In genomic region chr4:83535520-83535944, GRCh38 we compare ENCODE assay signal across 8 cellular contexts. TPM values are rescaled to one million over a fixed set of nuclear protein-coding genes. Genes with fewer than 3 reads are reported as not detected.
DNase-seq lines count a peak whose midpoint lies in the region; ATAC-seq and TF ChIP-seq lines count a peak whose summit lies in the region.

No MANE protein-coding gene starts in this region.

- H3K27ac ChIP-seq in IMR-90 (ENCODE audit: insufficient read depth, low read length) (peak overlapping the region; percentile 14; the same call in 1 of the 2 replicates), spleen (peak overlapping the region; percentile 16 to 92 (median 77))

- peak overlapping the region; percentile 80 for H3K4me3 Mint-ChIP-seq in MCF 10A (ENCODE audit: unreplicated experiment)

- H2BK120ac ChIP-seq in IMR-90 (ENCODE audit: low read depth, low read length) = peak overlapping the region; percentile 4

- peaks cover 15% of the 10 kb centered on the region for H3K27me3 ChIP-seq in IMR-90 (ENCODE audit: control insufficient read depth, insufficient read depth, low read length)
- peaks cover 0 to 65% (median 14%) of the 10 kb centered on the region in 7 donors for H3K27me3 ChIP-seq in spleen (replicated peaks in 1 of 7)

- peak overlapping the region; percentile 45 for H3K9ac ChIP-seq in IMR-90 (ENCODE audit: low read depth, low read length)

- H3K18ac ChIP-seq in IMR-90 (ENCODE audit: low read depth, low read length) = peak overlapping the region; percentile 13; the same call in 1 of the 2 replicates

- no peak overlapping the region; the same call in 1 of the 2 replicates for H2AK5ac ChIP-seq in IMR-90 (ENCODE audit: low read depth, low read length)

- no peak overlapping the region for H2BK20ac ChIP-seq in IMR-90 (ENCODE audit: low read depth, low read length)

- POLR2A ChIA-PET in IMR-90 (lab: Charles Lee; ENCODE audit: unreplicated experiment) = interaction anchor here (0.6 kb wide), 1 partner anchor 1030 kb away, joined by 3 read pairs; no protein-coding TSS in a partner anchor
- POLR2A ChIA-PET in MCF 10A (lab: Yijun Ruan, JAX) = interaction anchor here (1.0 to 1.7 kb wide), 7 partner anchors 13 to 95 kb away, joined by 3 to 7 read pairs (median 5); partner anchors contain the start of gene ABRAXAS1

- peak overlapping the region; percentile 79 for H3K27ac Mint-ChIP-seq in MCF 10A (ENCODE audit: low read depth, unreplicated experiment)

- H3K4me3 ChIP-seq in IMR-90 (ENCODE audit: insufficient read depth, low read depth, low read length) (peak overlapping the region; percentile 63), spleen (peak overlapping the region; percentile 65 to 84 (median 76))

- H4K8ac ChIP-seq in IMR-90 (ENCODE audit: low read depth in 2 of 2, low read length in 2 of 2) = peak overlapping the region in 1 of 2 experiments; percentile 41; a peak in 1 of 4 replicates

- H3K36me3 ChIP-seq in IMR-90 (ENCODE audit: control insufficient read depth, insufficient read depth, low read length) (no peaks in the 10 kb centered on the region), spleen (no peaks in the 10 kb centered on the region)

- TF ChIP-seq POLR2A in IMR-90 (IDR thresholded peaks at IDR 0.05; ENCODE audit: low read depth, low read length) (no peak), spleen (IDR thresholded peaks at IDR 0.05) (no peak)

- CTCF ChIA-PET in IMR-90 (lab: Yijun Ruan, JAX) (no interaction called here), MCF 10A (lab: Yijun Ruan, JAX) (interaction anchor here (0.7 to 2.0 kb wide), 5 partner anchors 9 to 66 kb away, joined by 3 to 7 read pairs (median 3); no protein-coding TSS in a partner anchor)

- TF ChIP-seq CTCF in IMR-90 (conservative IDR thresholded peaks at IDR 0.05; ENCODE audit: low read depth, low read length) (no peak), MCF 10A (IDR thresholded peaks at IDR 0.05; ENCODE audit: unreplicated experiment) (no peak), spleen (IDR thresholded peaks at IDR 0.05 in 8 of 11, conservative IDR thresholded peaks at IDR 0.05 in 3 of 11) (no peak)

- H2AFZ ChIP-seq in IMR-90 (replicated peaks; ENCODE audit: low read length, poor library complexity) = peak overlapping the region; percentile 82

- no peaks in the 10 kb centered on the region for H3K9me3 Mint-ChIP-seq in MCF 10A (ENCODE audit: unreplicated experiment)

- peaks cover 10% of the 10 kb centered on the region for H3K4me1 Mint-ChIP-seq in MCF 10A (ENCODE audit: insufficient read depth, unreplicated experiment)

- intact Hi-C loops in IMR-90 (cut with micrococcal nuclease) (loop anchor here (10.0 kb wide), 1 partner anchor 99 kb away; no protein-coding TSS in a partner anchor), MCF 10A (cut with micrococcal nuclease) (no loop called here), spleen (cut with DNase I; ENCODE audit: low total_unique reads) (no loop called here)

- no peaks in the 10 kb centered on the region for H3K9me1 ChIP-seq in IMR-90 (ENCODE audit: insufficient read depth, low read length)

- no CpG with 5 or more reads among the region's 19 CpGs for WGBS in IMR-90 (ENCODE audit: extremely low coverage in 2 of 2, insufficient read length in 1 of 2), 2 experiments
- WGBS in spleen, 5 donors = 1 to 2% (median 1%) methylated on average over 15 to 19 of the region's 19 CpGs

- no peak overlapping the region; the same call in 1 of the 2 replicates for H3K56ac ChIP-seq in IMR-90 (ENCODE audit: extremely low read depth, insufficient read depth, low read length)

- peak overlapping the region; percentile 9 for H3K23ac ChIP-seq in IMR-90 (ENCODE audit: low read depth, low read length)

- no peak overlapping the region for H4K91ac ChIP-seq in IMR-90 (ENCODE audit: insufficient read depth, low read depth, low read length)

- BruUV-seq in IMR-90 (replicated peaks; lab: Mats Ljungman, UMichigan) = no TSS peak
- BruUV-seq in MCF 10A (replicated peaks; lab: Mats Ljungman, UMichigan) = no TSS peak

- H3K14ac ChIP-seq in IMR-90 (replicated peaks; ENCODE audit: low read depth, low read length) = 0 out of 2 replicates have a peak overlapping the region, but pooled peaks have one; percentile 0

- peaks cover 2 to 7% of the 10 kb centered on the region in 2 experiments; a peak in 2 of 4 replicates for H3K79me1 ChIP-seq in IMR-90 (ENCODE audit: low read depth in 1 of 2, low read length in 2 of 2)

- DNase-seq in DMS 273 (lab: John Stamatoyannopoulos, UW; ENCODE audit: unreplicated experiment) (peak; percentile 60), IMR-90 (peak; percentile 76), T-helper 9 cell (peak; percentile 7), MCF 10A (ENCODE audit: unreplicated experiment) (peak; percentile 66), inferior parietal cortex (ENCODE audit: extremely low spot score) (peak; percentile 40), spleen (peak; percentile 78), middle frontal gyrus (ENCODE audit: extremely low spot score, low spot score) (no peak)

- H3K4ac ChIP-seq in IMR-90 (ENCODE audit: low read depth, low read length) = peak overlapping the region; percentile 25; the same call in 1 of the 2 replicates

- H4K5ac ChIP-seq in IMR-90 (ENCODE audit: low read depth, low read length) = no peak overlapping the region

- peaks cover 55% of the 10 kb centered on the region for H3K27me3 Mint-ChIP-seq in MCF 10A (ENCODE audit: insufficient read depth, unreplicated experiment)

- in situ Hi-C loops in IMR-90 (cut with MboI; ENCODE audit: low sequenced_read_pairs) = no loop called here

- H3K4me2 ChIP-seq in IMR-90 (ENCODE audit: low read depth, low read length) = peak overlapping the region; percentile 94

- H3K4me1 ChIP-seq in IMR-90 (ENCODE audit: control insufficient read depth, insufficient read depth, low read length) = peaks cover 4% of the 10 kb centered on the region
- H3K4me1 ChIP-seq in spleen = peaks cover 4 to 48% (median 22%) of the 10 kb centered on the region in 6 donors

- peaks cover 2% of the 10 kb centered on the region; the same call in 1 of the 2 replicates for H3K9me3 ChIP-seq in IMR-90 (ENCODE audit: control insufficient read depth, insufficient read depth, low read length)
- no peaks in the 10 kb centered on the region for H3K9me3 ChIP-seq in spleen

- ATAC-seq in GM21526 (IDR thresholded peaks at IDR 0.05; ENCODE audit: low FRiP score, unreplicated experiment) (peak; percentile 23), IMR-90 (ENCODE audit: low read depth) (peak; percentile 64)

- no peak overlapping the region for H2BK5ac ChIP-seq in IMR-90 (ENCODE audit: low read depth, low read length, poor library complexity, severe bottlenecking)

- no peak for TF ChIP-seq RAD21 in IMR-90 (IDR thresholded peaks at IDR 0.05; ENCODE audit: low read length)

- dilution Hi-C loops in IMR-90 (cut with HindIII; ENCODE audit: low sequenced_read_pairs, unreplicated experiment) = no loop called here

- H2AK9ac ChIP-seq in IMR-90 (replicated peaks; ENCODE audit: low read depth, low read length, poor library complexity) = peak overlapping the region; percentile 38

- H2BK15ac ChIP-seq in IMR-90 (ENCODE audit: low read depth, low read length) = 0 out of 3 replicates have a peak overlapping the region, but pooled peaks have one; percentile 24

- no peaks in the 10 kb centered on the region for H4K20me1 ChIP-seq in IMR-90 (ENCODE audit: insufficient read depth, low read length)

- no peaks in the 10 kb centered on the region for H3K36me3 Mint-ChIP-seq in MCF 10A (ENCODE audit: insufficient read depth, unreplicated experiment)

TF ChIP-seq in IMR-90, 13 proteins besides CTCF, POLR2A, EP300 and RAD21:
- TF ChIP-seq MXI1 (IDR thresholded peaks at IDR 0.05; ENCODE audit: borderline replicate concordance, low read depth, low read length) = peak; percentile 57; the same call in 1 of the 2 replicates
- no peak for TF ChIP-seq NFE2L2 (IDR thresholded peaks at IDR 0.05; ENCODE audit: low read depth, low read length)

RNA-seq across cellular contexts. Expression of gene GPAT3, which starts 0.4 kb away (rescaled TPM):
- total RNA-seq in IMR-90 (2012; rRNA removed) (2.9 and 5.3 TPM in 2 replicates), MCF 10A (2022) (0.30 and 0.56 TPM in 2 replicates), spleen (10 to 100 TPM in 3 of 7 donors, 1 to 10 TPM in 4; 7.5 to 29.1 (median 9.8) TPM)
- polyA plus RNA-seq in IMR-90 (2012; rRNA removed) (1.0 and 1.3 TPM in 2 replicates), spleen (1 to 10 TPM in 2 of 3 donors, under 1 TPM in 1; 0.70 to 1.4 (median 1.1) TPM)
- polyA plus RNA-seq in IMR-90 (2012; cell fraction: cytosol; rRNA removed) = 0.96 and 1.2 TPM in 2 replicates
- 0.50 and 2.7 TPM in 2 replicates for polyA plus RNA-seq in IMR-90 (2012; cell fraction: nucleus; rRNA removed; ENCODE audit: low replicate concordance)

RNA-seq across cellular contexts. Expression of gene ABRAXAS1, which starts 50.6 kb away (rescaled TPM):
- total RNA-seq in IMR-90 (2012; rRNA removed) (8.4 and 12.2 TPM in 2 replicates), MCF 10A (2022) (5.7 and 7.3 TPM in 2 replicates), spleen (10 to 100 TPM in 6 of 7 donors, 1 to 10 TPM in 1; 9.9 to 18.2 (median 13.1) TPM)
- polyA plus RNA-seq in IMR-90 (2012; rRNA removed) (3.8 and 4.1 TPM in 2 replicates), spleen (1 to 10 TPM; 5.7 to 8.6 (median 7.1) TPM)
- 0.70 and 0.81 TPM in 2 replicates for polyA plus RNA-seq in IMR-90 (2012; cell fraction: cytosol; rRNA removed)
- polyA plus RNA-seq in IMR-90 (2012; cell fraction: nucleus; rRNA removed; ENCODE audit: low replicate concordance) = 0.71 and 4.5 TPM in 2 replicates
